Comparison of ENCODE assay signal across 16 cellular contexts in the genomic region with DNA sequence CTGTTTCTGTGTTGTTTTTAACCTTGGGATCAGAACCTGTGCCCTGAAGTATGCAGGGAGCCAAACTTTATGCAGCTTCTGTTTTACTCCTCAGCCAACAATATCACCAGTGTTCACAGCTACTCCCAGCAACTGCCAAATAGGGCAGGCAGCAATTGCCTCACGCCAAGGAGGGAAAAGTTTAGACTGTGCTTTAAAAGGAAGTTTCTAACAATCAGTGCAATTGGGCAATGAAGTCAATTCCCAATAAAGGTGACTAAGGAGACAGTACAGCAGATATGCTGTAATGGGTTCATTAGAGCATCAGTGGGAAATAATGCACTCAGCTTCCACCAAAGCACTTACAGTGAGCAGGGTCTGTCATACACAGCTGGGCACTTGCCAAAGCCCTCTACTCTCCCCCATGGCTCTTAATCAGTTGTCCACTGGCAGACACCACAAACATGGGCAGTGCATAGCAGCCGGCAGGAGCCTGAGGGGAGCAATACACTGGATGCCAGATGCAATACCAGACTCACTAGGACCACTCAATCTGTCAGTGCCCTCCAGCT. TPM values are rescaled to one million over a fixed set of nuclear protein-coding genes. Genes with fewer than 3 reads are reported as not detected.
DNase-seq lines count a peak whose midpoint lies in the region; ATAC-seq and TF ChIP-seq lines count a peak whose summit lies in the region.
"Had no signal": no experiment of that assay in that cellular context is flagged by ENCODE, and none has a peak within 500 bp of the region (broad histone marks: within the 10 kb centered on the region; RNA-seq: fewer than 3 reads in every experiment).

No MANE protein-coding gene starts in this region.

- no peak for TF ChIP-seq POLR2A in testis (IDR thresholded peaks at IDR 0.05)

- peak; percentile 11 for DNase-seq in NCI-H2227 (lab: John Stamatoyannopoulos, UW; ENCODE audit: unreplicated experiment)
- DNase-seq in NCI-H2227 treated with DMSO at 0.1 percent for 48 hours (lab: John Stamatoyannopoulos, UW) = no peak
- DNase-seq in choroid plexus epithelial cell (ENCODE audit: low read depth) = peak; percentile 23
- no peak for DNase-seq in lung (ENCODE audit: low spot score)
- DNase-seq in testis = peak; percentile 38
- no peak for DNase-seq in NCI-H187 treated with DMSO at 0.1 percent for 48 hours (lab: John Stamatoyannopoulos, UW)
- DNase-seq: DMS153; kidney; NCI-H526 treated with DMSO at 0.1 percent for 48 hours; stimulated activated CD4-positive, alpha-beta T cell treated with anti-CD3 and anti-CD28 coated beads, Interleukin-4, amount 100 ng/mL, for 1 hour had no signal

- no peak overlapping the region for H3K4me3 ChIP-seq in choroid plexus epithelial cell (ENCODE audit: low read depth, low read length)
- H3K4me3 ChIP-seq in lung = no peak overlapping the region
- H3K4me3 ChIP-seq in testis = no peak overlapping the region
- H3K4me3 ChIP-seq: breast epithelium, thoracic aorta had no signal

- H3K27me3 ChIP-seq in lung (ENCODE audit: control insufficient read depth, insufficient read depth) (no peaks in the 10 kb centered on the region), testis (no peaks in the 10 kb centered on the region)
- H3K27me3 ChIP-seq: breast epithelium, neutrophil had no signal

- no peak for TF ChIP-seq CTCF in choroid plexus epithelial cell (conservative IDR thresholded peaks at IDR 0.05; ENCODE audit: low read depth, low read length)
- no peak for TF ChIP-seq CTCF in lung (IDR thresholded peaks at IDR 0.05; ENCODE audit: control extremely low read depth, extremely low read depth)
- TF ChIP-seq CTCF in testis (IDR thresholded peaks at IDR 0.05) = no peak

- H3K9me3 ChIP-seq in lung (ENCODE audit: control insufficient read depth in 2 of 2, insufficient read depth in 1 of 2, low read length in 1 of 2) (no peaks in the 10 kb centered on the region), testis (no peaks in the 10 kb centered on the region)
- H3K9me3 ChIP-seq: breast epithelium, neutrophil, thoracic aorta had no signal

- WGBS in lung, 2 donors = 48 to 74% methylated on average over 2 of the region's 2 CpGs
- WGBS in testis, 2 donors = 26 to 37% methylated on average over 2 of the region's 2 CpGs

- ATAC-seq in lung (ENCODE audit: insufficient read depth, low FRiP score) = peak; percentile 36
- ATAC-seq in HG03025 (IDR thresholded peaks at IDR 0.05; ENCODE audit: low FRiP score, unreplicated experiment) = no peak
- no peak for ATAC-seq in GM18870 (IDR thresholded peaks at IDR 0.05; ENCODE audit: unreplicated experiment)
- ATAC-seq: WTC11 had no signal

- H3K36me3 ChIP-seq in lung (ENCODE audit: control insufficient read depth in 2 of 2, insufficient read depth in 2 of 2, low read length in 2 of 2) (no peaks in the 10 kb centered on the region), testis (ENCODE audit: low read depth, missing control alignments) (no peaks in the 10 kb centered on the region)
- H3K36me3 ChIP-seq: breast epithelium, neutrophil, thoracic aorta had no signal

- peaks cover 5 to 10% of the 10 kb centered on the region in 2 donors for H3K4me1 ChIP-seq in lung (ENCODE audit: control insufficient read depth in 2 of 2, insufficient read depth in 2 of 2, low read length in 2 of 2)
- H3K4me1 ChIP-seq in testis = peaks cover 11% of the 10 kb centered on the region
- H3K4me1 ChIP-seq: breast epithelium had no signal

- intact Hi-C loops in testis (cut with DNase I; ENCODE audit: low total_unique reads) = no loop called here

- peak overlapping the region in 1 of 2 donors; percentile 81 for H3K27ac ChIP-seq in lung (ENCODE audit: low read depth in 1 of 2, low read length in 1 of 2)
- no peak overlapping the region for H3K27ac ChIP-seq in testis
- H3K27ac ChIP-seq: breast epithelium, neutrophil, thoracic aorta had no signal

RNA-seq across cellular contexts. Expression of a gene that starts 19.3 kb away (rescaled TPM):
- 1 to 10 TPM; 1.5 to 7.7 TPM for total RNA-seq in lung
- polyA plus RNA-seq in lung = under 1 TPM; 0.33 to 0.70 TPM
- 10 to 100 TPM; 11.0 to 11.5 TPM for total RNA-seq in testis
- polyA plus RNA-seq in testis (ENCODE audit: insufficient read depth, low read depth, low replicate concordance) = 14.2 TPM

Comparison
In these comparisons a context has a peak if more than half of its experiments do, and no peak if none do; other contexts are left out.
1. DNase-seq: peak in NCI-H2227 (single experiment), choroid plexus epithelial cell (single experiment) and testis (single experiment); none in NCI-H2227 treated with DMSO at 0.1 percent for 48 hours (single experiment), lung (single experiment) and NCI-H187 treated with DMSO at 0.1 percent for 48 hours (single experiment).